In the genomic region with DNA sequence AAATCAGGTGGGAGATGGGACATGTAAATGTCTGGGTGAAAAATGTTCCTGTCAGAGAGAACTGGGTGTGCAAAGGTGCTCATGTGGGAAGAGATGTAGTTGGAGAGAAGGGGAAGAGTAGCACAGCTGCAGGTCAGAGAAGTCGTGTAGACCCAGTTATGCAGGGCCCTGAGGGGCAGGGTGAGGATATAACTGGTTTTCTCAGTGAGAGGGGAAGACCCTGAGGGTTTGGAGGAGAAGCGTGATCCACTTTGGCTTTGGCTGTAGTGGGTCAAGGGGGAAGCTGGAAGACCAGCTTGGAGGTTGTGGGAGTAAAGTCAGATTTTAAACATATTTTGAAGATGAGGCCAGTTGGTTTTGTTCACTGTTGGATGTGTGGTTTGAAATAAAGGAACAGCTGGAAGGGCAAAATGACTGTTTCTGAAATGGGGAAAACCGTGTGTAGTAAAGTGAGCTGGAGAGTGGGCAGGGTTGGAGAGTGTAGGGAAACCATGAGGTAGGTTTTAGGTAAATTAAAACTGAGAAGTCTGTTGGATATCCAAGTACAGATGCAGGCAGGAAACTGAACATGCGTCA, we compare ENCODE assay signal across 11 cellular contexts.
"Had no signal": no experiment of that assay in that cellular context is flagged by ENCODE, and none has a peak within 500 bp of the region (broad histone marks: within the 10 kb centered on the region; RNA-seq: fewer than 3 reads in every experiment).

No MANE protein-coding gene starts in this region.

- H3K4me3 Mint-ChIP-seq: mesothelial cell of epicardium, natural killer cell had no signal

- DNase-seq: cortex of kidney; effector CD8-positive, alpha-beta T cell; natural killer cell; nucleus accumbens; small intestine; T1000 had no signal

- H3K4me3 ChIP-seq: ascending aorta, gastroesophageal sphincter, right atrium auricular region, tibial nerve had no signal

- H3K9me3 Mint-ChIP-seq: natural killer cell had no signal

- H3K27ac Mint-ChIP-seq: mesothelial cell of epicardium had no signal

- ATAC-seq: gastroesophageal sphincter, natural killer cell had no signal
